In the genomic region with DNA sequence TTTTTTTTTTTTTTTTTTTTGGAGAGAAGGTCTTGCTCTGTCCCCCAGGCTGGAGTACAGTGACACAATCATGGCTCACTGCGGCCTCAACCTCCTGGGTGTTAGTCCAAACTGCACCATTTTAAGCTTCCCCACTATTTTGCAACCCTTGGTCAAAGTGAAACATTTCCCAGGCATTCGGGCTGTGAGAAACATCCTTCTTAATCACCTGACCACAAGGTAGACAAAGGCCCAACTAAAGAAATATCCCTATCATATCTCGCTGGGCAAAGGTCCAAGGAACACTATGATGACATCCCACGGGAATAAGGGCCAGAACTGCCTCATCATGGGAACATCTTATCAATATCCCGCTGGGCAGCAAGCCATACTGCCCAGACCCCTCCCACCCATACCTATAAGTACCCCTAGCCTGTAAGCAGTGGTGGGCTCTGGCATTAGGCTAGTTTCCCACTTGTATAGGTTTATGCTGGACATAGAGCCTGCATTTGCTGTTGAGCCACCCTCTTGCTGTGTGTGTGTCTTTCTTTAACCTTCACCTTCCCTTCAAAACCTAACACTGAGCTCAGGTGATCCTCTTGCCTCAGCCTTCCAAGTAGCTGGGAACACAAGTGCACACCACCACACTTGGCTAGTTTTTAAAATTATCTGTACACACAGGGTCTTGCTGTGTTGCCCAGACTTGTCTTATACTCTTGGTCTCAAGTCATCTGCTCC, we compare ENCODE assay signal across 1 cellular context.
TF ChIP-seq lines count a peak whose summit lies in the region.

No MANE protein-coding gene starts in this region.

TF ChIP-seq in HepG2, 621 proteins besides CTCF, POLR2A, EP300 and RAD21:
- TF ChIP-seq, protein P1, sequence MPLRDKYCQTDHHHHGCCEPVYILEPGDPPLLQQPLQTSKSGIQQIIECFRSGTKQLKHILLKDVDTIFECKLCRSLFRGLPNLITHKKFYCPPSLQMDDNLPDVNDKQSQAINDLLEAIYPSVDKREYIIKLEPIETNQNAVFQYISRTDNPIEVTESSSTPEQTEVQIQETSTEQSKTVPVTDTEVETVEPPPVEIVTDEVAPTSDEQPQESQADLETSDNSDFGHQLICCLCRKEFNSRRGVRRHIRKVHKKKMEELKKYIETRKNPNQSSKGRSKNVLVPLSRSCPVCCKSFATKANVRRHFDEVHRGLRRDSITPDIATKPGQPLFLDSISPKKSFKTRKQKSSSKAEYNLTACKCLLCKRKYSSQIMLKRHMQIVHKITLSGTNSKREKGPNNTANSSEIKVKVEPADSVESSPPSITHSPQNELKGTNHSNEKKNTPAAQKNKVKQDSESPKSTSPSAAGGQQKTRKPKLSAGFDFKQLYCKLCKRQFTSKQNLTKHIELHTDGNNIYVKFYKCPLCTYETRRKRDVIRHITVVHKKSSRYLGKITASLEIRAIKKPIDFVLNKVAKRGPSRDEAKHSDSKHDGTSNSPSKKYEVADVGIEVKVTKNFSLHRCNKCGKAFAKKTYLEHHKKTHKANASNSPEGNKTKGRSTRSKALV (CRISPR knock-in tag; IDR thresholded peaks at IDR 0.05): no peak
- TF ChIP-seq, protein P2, sequence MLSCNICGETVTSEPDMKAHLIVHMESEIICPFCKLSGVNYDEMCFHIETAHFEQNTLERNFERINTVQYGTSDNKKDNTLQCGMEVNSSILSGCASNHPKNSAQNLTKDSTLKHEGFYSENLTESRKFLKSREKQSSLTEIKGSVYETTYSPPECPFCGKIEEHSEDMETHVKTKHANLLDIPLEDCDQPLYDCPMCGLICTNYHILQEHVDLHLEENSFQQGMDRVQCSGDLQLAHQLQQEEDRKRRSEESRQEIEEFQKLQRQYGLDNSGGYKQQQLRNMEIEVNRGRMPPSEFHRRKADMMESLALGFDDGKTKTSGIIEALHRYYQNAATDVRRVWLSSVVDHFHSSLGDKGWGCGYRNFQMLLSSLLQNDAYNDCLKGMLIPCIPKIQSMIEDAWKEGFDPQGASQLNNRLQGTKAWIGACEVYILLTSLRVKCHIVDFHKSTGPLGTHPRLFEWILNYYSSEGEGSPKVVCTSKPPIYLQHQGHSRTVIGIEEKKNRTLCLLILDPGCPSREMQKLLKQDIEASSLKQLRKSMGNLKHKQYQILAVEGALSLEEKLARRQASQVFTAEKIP (CRISPR knock-in tag; IDR thresholded peaks at IDR 0.05; ENCODE audit: borderline replicate concordance): no peak
- TF ChIP-seq ZNF766 (CRISPR knock-in tag; IDR thresholded peaks at IDR 0.05; ENCODE audit: borderline replicate concordance) (no peak), FOSL2 (CRISPR knock-in tag; IDR thresholded peaks at IDR 0.05) (0 out of 2 replicates have a peak, but pooled peaks have one; percentile 16)
